Comparison of ENCODE assay signal across 16 cellular contexts in genomic region chr1:173451981-173452380, GRCh38. TPM values are rescaled to one million over a fixed set of nuclear protein-coding genes. Genes with fewer than 3 reads are reported as not detected.
A peak's percentile ranks its signal among the peaks of the same experiment; 100 is the strongest.
DNase-seq lines count a peak whose midpoint lies in the region; ATAC-seq and TF ChIP-seq lines count a peak whose summit lies in the region.
"Had no signal": no experiment of that assay in that cellular context is flagged by ENCODE, and none has a peak within 500 bp of the region (broad histone marks: within the 10 kb centered on the region; RNA-seq: fewer than 3 reads in every experiment).

No MANE protein-coding gene starts in this region.

- WGBS in esophagus muscularis mucosa: 29% methylated on average over 2 of the region's 2 CpGs

- no peak overlapping the region for H3K27ac ChIP-seq in HEK293 (ENCODE audit: extremely low read depth, low read depth, low read length)
- H3K27ac ChIP-seq in PC-3 (ENCODE audit: low read length): no peak overlapping the region
- H3K27ac ChIP-seq in esophagus muscularis mucosa (replicated peaks in 1 of 4): peak overlapping the region; percentile 79 to 85 (median 84)
- peak overlapping the region; percentile 19 for H3K27ac ChIP-seq in muscle layer of colon (ENCODE audit: low read depth, low read length)
- no peak overlapping the region for H3K27ac ChIP-seq in neural progenitor cell

- H3K9me3 Mint-ChIP-seq in neural progenitor cell: peaks cover 7% of the 10 kb centered on the region
- peaks cover 2% of the 10 kb centered on the region for H3K9me3 Mint-ChIP-seq in glutamatergic neuron (ENCODE audit: unreplicated experiment)
- H3K9me3 Mint-ChIP-seq: effector memory CD8-positive, alpha-beta T cell had no signal

- ATAC-seq in PC-3: peak; percentile 24; the same call in 1 of the 2 replicates
- no peak for ATAC-seq in HG03432 (IDR thresholded peaks at IDR 0.05; ENCODE audit: unreplicated experiment)
- ATAC-seq: activated T-cell treated with anti-CD3 and anti-CD28 coated beads, Interleukin-2, amount 50 U/mL, for 4 hours; effector memory CD8-positive, alpha-beta T cell; SK-N-SH treated with all-trans-retinoic acid at 6 μM for 48 hours; stimulated activated naive CD8-positive, alpha-beta T cell treated with anti-CD3 and anti-CD28 coated beads, Interleukin-15, Interleukin-2, amounts not matched to agents 100 U/mL and 50 U/mL, for 24 hours had no signal

- H3K9ac ChIP-seq in PC-3 (ENCODE audit: low read length) (no peak overlapping the region), muscle layer of colon (ENCODE audit: low read length) (no peak overlapping the region), neural progenitor cell (no peak overlapping the region)

- H3K79me2 ChIP-seq in PC-3 (ENCODE audit: low read length) (no peaks in the 10 kb centered on the region), neural progenitor cell (ENCODE audit: low read depth) (peaks cover 15% of the 10 kb centered on the region)

- H3K36me3 Mint-ChIP-seq in neural progenitor cell: peaks cover 2% of the 10 kb centered on the region
- peaks cover 5% of the 10 kb centered on the region for H3K36me3 Mint-ChIP-seq in glutamatergic neuron (ENCODE audit: unreplicated experiment)

- H3K4me3 ChIP-seq in HEK293 (ENCODE audit: low read depth, low read length) (no peak overlapping the region), PC-3 (ENCODE audit: low read length) (no peak overlapping the region), esophagus muscularis mucosa (no peak overlapping the region), muscle layer of colon (ENCODE audit: low read depth in 1 of 2, low read length in 2 of 2) (no peak overlapping the region), neural progenitor cell (no peak overlapping the region)
- H3K4me3 ChIP-seq: HAP-1 had no signal

- no peak overlapping the region for H3K4me3 Mint-ChIP-seq in neural progenitor cell
- H3K4me3 Mint-ChIP-seq in glutamatergic neuron (ENCODE audit: unreplicated experiment): no peak overlapping the region
- H3K4me3 Mint-ChIP-seq: activated T-cell treated with anti-CD3 and anti-CD28 coated beads, Interleukin-2, amount 50 U/mL, for 4 hours; effector memory CD8-positive, alpha-beta T cell; mesothelial cell of epicardium had no signal

- no peak overlapping the region for H3K4me2 ChIP-seq in PC-3 (ENCODE audit: low read length)
- no peak overlapping the region for H3K4me2 ChIP-seq in neural progenitor cell

- no peaks in the 10 kb centered on the region for H3K9me3 ChIP-seq in HEK293 (ENCODE audit: control insufficient read depth, insufficient read depth, low read depth, low read length)
- peaks cover 9% of the 10 kb centered on the region for H3K9me3 ChIP-seq in PC-3 (ENCODE audit: low read length)
- no peaks in the 10 kb centered on the region for H3K9me3 ChIP-seq in esophagus muscularis mucosa
- H3K9me3 ChIP-seq in muscle layer of colon (ENCODE audit: low read length): no peaks in the 10 kb centered on the region
- peaks cover 13% of the 10 kb centered on the region for H3K9me3 ChIP-seq in neural progenitor cell (ENCODE audit: low read depth)
- H3K9me3 ChIP-seq: HAP-1 had no signal

- H3F3A ChIP-seq in PC-3 (ENCODE audit: low read length, unreplicated experiment): no peaks in the 10 kb centered on the region
- peaks cover 8% of the 10 kb centered on the region for H3F3A ChIP-seq in neural progenitor cell (ENCODE audit: low read depth)

- H3K9me2 ChIP-seq in PC-3 (replicated peaks; ENCODE audit: low read length): no peaks in the 10 kb centered on the region

- peak; percentile 24 for TF ChIP-seq EP300 in esophagus muscularis mucosa (IDR thresholded peaks at IDR 0.05)

- H3K4me1 ChIP-seq in HEK293 (ENCODE audit: control insufficient read depth, insufficient read depth, low read length) (no peaks in the 10 kb centered on the region), PC-3 (ENCODE audit: insufficient read depth, low read length) (0 out of 2 replicates have a peak, but pooled peaks cover 6% of the 10 kb centered on the region), esophagus muscularis mucosa (peaks cover 0 to 63% (median 37%) of the 10 kb centered on the region in 4 donors), muscle layer of colon (ENCODE audit: insufficient read depth, low read length) (peaks cover 9% of the 10 kb centered on the region), neural progenitor cell (peaks cover 8% of the 10 kb centered on the region)

- TF ChIP-seq CTCF in HEK293 (tag by site-specific recombination; IDR thresholded peaks at IDR 0.05) (no peak), PC-3 (conservative IDR thresholded peaks at IDR 0.05; ENCODE audit: low read depth, low read length) (no peak), esophagus muscularis mucosa (IDR thresholded peaks at IDR 0.05) (no peak), neural progenitor cell (IDR thresholded peaks at IDR 0.05) (no peak), glutamatergic neuron (IDR thresholded peaks at IDR 0.05; ENCODE audit: partially characterized antibody, unreplicated experiment) (no peak), GM20000 (IDR thresholded peaks at IDR 0.05; ENCODE audit: extremely low read depth, missing control alignments) (no peak)

- H3K36me3 ChIP-seq in HEK293 (ENCODE audit: control insufficient read depth in 2 of 2, insufficient read depth in 1 of 2, low read length in 2 of 2) (no peaks in the 10 kb centered on the region), PC-3 (ENCODE audit: low read depth, low read length) (0 out of 2 replicates have a peak, but pooled peaks cover 6% of the 10 kb centered on the region), esophagus muscularis mucosa (peaks cover 0 to 6% (median 0%) of the 10 kb centered on the region in 4 donors), muscle layer of colon (ENCODE audit: insufficient read depth, low read length) (no peaks in the 10 kb centered on the region), neural progenitor cell (peaks cover 11% of the 10 kb centered on the region)
- H3K36me3 ChIP-seq: HAP-1 had no signal

- DNase-seq in PC-3 (peak; percentile 74), esophagus muscularis mucosa (ENCODE audit: extremely low spot score) (no peak), neural progenitor cell (ENCODE audit: low spot score) (no peak), glutamatergic neuron (no peak), GM20000 (ENCODE audit: low spot score) (no peak)
- DNase-seq: activated CD4-positive, CD25-positive, alpha-beta regulatory T cell treated with anti-CD3 and anti-CD28 coated beads, Interleukin-2, amount 50 U/mL, for 72 hours; activated T-cell treated with anti-CD3 and anti-CD28 coated beads, Interleukin-2, amount 50 U/mL, for 4 hours; effector memory CD8-positive, alpha-beta T cell; NK-92 treated with Interleukin-12 subunit alpha and Interleukin-12 subunit beta, amount 100 ng/mL, for 24 hours; stimulated activated naive CD8-positive, alpha-beta T cell treated with anti-CD3 and anti-CD28 coated beads, Interleukin-15, Interleukin-2, amounts not matched to agents 100 U/mL and 50 U/mL, for 24 hours had no signal

- H4K20me1 ChIP-seq in PC-3 (ENCODE audit: low read length) (no peaks in the 10 kb centered on the region), neural progenitor cell (ENCODE audit: low read depth) (no peaks in the 10 kb centered on the region)

- H3K27ac Mint-ChIP-seq in neural progenitor cell: no peak overlapping the region
- no peak overlapping the region for H3K27ac Mint-ChIP-seq in glutamatergic neuron (ENCODE audit: unreplicated experiment)
- H3K27ac Mint-ChIP-seq: effector memory CD8-positive, alpha-beta T cell; mesothelial cell of epicardium had no signal

- no TSS peak for BruUV-seq in PC-3 (replicated peaks; lab: Mats Ljungman, UMichigan)

- CTCF ChIA-PET in HEK293 (lab: Yijun Ruan, JAX): interaction anchor here (0.9 kb wide), 1 partner anchor 334 kb away, joined by 3 read pairs; no protein-coding TSS in a partner anchor
- CTCF ChIA-PET in PC-3 (lab: Charles Lee): no interaction called here

- no peak for TF ChIP-seq POLR2A in esophagus muscularis mucosa (IDR thresholded peaks at IDR 0.05; ENCODE audit: low read depth)

- POLR2A ChIA-PET in HEK293 (lab: Yijun Ruan, JAX): no interaction called here
- POLR2A ChIA-PET in PC-3 (lab: Charles Lee; ENCODE audit: unreplicated experiment): no interaction called here

- no peaks in the 10 kb centered on the region for H3K4me1 Mint-ChIP-seq in neural progenitor cell
- no peaks in the 10 kb centered on the region for H3K4me1 Mint-ChIP-seq in glutamatergic neuron (ENCODE audit: low read depth, unreplicated experiment)
- H3K4me1 Mint-ChIP-seq: mesothelial cell of epicardium had no signal

- H2AFZ ChIP-seq in PC-3 (ENCODE audit: low read length) (no peak overlapping the region), neural progenitor cell (replicated peaks) (no peak overlapping the region)

- H3K27me3 Mint-ChIP-seq in neural progenitor cell (ENCODE audit: insufficient read depth, low read depth) (no peaks in the 10 kb centered on the region), glutamatergic neuron (ENCODE audit: unreplicated experiment) (no peaks in the 10 kb centered on the region)
- H3K27me3 Mint-ChIP-seq: effector memory CD8-positive, alpha-beta T cell had no signal

- intact Hi-C loops in PC-3 (cut with micrococcal nuclease): no loop called here
- intact Hi-C loops in esophagus muscularis mucosa (cut with DNase I): loop anchor here (2.0 kb wide), 1 partner anchor 23 kb away; no protein-coding TSS in a partner anchor

- H3K27me3 ChIP-seq in PC-3 (ENCODE audit: low read length) (no peaks in the 10 kb centered on the region), esophagus muscularis mucosa (no peaks in the 10 kb centered on the region), muscle layer of colon (ENCODE audit: control insufficient read depth in 1 of 2, insufficient read depth in 2 of 2, low read length in 2 of 2) (no peaks in the 10 kb centered on the region), neural progenitor cell (no peaks in the 10 kb centered on the region)

TF ChIP-seq in HEK293, 187 proteins besides CTCF, POLR2A, EP300 and RAD21:
- no peak for TF ChIP-seq ZNF146 (tag by site-specific recombination; IDR thresholded peaks at IDR 0.05)
- no peak for TF ChIP-seq KLF16 (tag by site-specific recombination; IDR thresholded peaks at IDR 0.05)
- TF ChIP-seq PRDM1 (tag by site-specific recombination; IDR thresholded peaks at IDR 0.05): no peak
- TF ChIP-seq SCRT2 (tag by site-specific recombination; IDR thresholded peaks at IDR 0.05): 0 out of 2 replicates have a peak, but pooled peaks have one; percentile 16
- TF ChIP-seq ZNF585B (tag by site-specific recombination; IDR thresholded peaks at IDR 0.05): no peak

RNA-seq across cellular contexts. Expression of gene PRDX6, which starts 25.2 kb away (rescaled TPM):
- total RNA-seq in PC-3 (2014; rRNA removed) (649 and 829 TPM in 2 replicates), esophagus muscularis mucosa (100 to 1,000 TPM; 319 to 529 (median 375) TPM), neural progenitor cell (ENCODE audit: low replicate concordance) (322 and 441 TPM in 2 replicates), glutamatergic neuron (ENCODE audit: unreplicated experiment) (29.3 TPM)

Comparison
In these comparisons a context has a peak if more than half of its experiments do, and no peak if none do; other contexts are left out.
1. H3K27ac ChIP-seq: peak in esophagus muscularis mucosa (4 of 4) and muscle layer of colon (single experiment); none in HEK293 (single experiment), PC-3 (single experiment) and neural progenitor cell (single experiment).
2. RNA of gene PRDX6, which starts 25.2 kb away (total RNA-seq): 649 to 829 TPM in PC-3, 322 to 441 TPM in neural progenitor cell and 319 to 529 TPM in esophagus muscularis mucosa; 29.3 TPM in glutamatergic neuron (single experiment); every median in the first group is over 10 times any median in the second.